ENCODE assay signal across 6 cellular contexts in genomic region chr17:75271955-75272847, GRCh38. TPM values are rescaled to one million over a fixed set of nuclear protein-coding genes. Genes with fewer than 3 reads are reported as not detected.
A peak's percentile ranks its signal among the peaks of the same experiment; 100 is the strongest.
DNase-seq lines count a peak whose midpoint lies in the region; ATAC-seq and TF ChIP-seq lines count a peak whose summit lies in the region.

No MANE protein-coding gene starts in this region.

- DNase-seq in heart right ventricle (peak in 1 of 2 donors; percentile 70), thoracic aorta (ENCODE audit: low spot score) (no peak)

- peaks cover 32% of the 10 kb centered on the region for H3K4me1 ChIP-seq in DOHH2 (ENCODE audit: control insufficient read depth, low read length)
- peaks cover 4 to 49% (median 37%) of the 10 kb centered on the region in 9 donors for H3K4me1 ChIP-seq in heart right ventricle
- H3K4me1 ChIP-seq in thoracic aorta (ENCODE audit: control insufficient read depth in 1 of 2, low read depth in 2 of 2) = peaks cover 12 to 25% of the 10 kb centered on the region in 2 donors

- H3K27ac ChIP-seq in DOHH2 (ENCODE audit: low read depth, low read length) (peak overlapping the region; percentile 71), SU-DHL-6 (ENCODE audit: low read depth, low read length) (peak overlapping the region; percentile 82), heart right ventricle (peak overlapping the region in 9 of 10 donors; percentile 81 to 98 (median 90)), thoracic aorta (peak overlapping the region; percentile 71 to 87)

- no peak overlapping the region for H2AFZ ChIP-seq in SU-DHL-6 (ENCODE audit: low read depth, low read length, severe bottlenecking)

- H3K79me2 ChIP-seq in DOHH2 (ENCODE audit: control insufficient read depth, low read length) = peaks cover 40% of the 10 kb centered on the region
- peaks cover 15% of the 10 kb centered on the region for H3K79me2 ChIP-seq in SU-DHL-6 (ENCODE audit: insufficient read depth, low read length)

- H4K20me1 ChIP-seq in DOHH2 (ENCODE audit: control insufficient read depth, insufficient read depth, low read depth, low read length) (no peaks in the 10 kb centered on the region), SU-DHL-6 (ENCODE audit: low read depth, low read length) (no peaks in the 10 kb centered on the region)

- H3K4me2 ChIP-seq in DOHH2 (ENCODE audit: low read length) (peak overlapping the region; percentile 66), SU-DHL-6 (ENCODE audit: low read depth, low read length, poor library complexity, severe bottlenecking) (peak overlapping the region; percentile 54)

- H3K27me3 ChIP-seq in DOHH2 (ENCODE audit: control insufficient read depth, low read length) (no peaks in the 10 kb centered on the region), SU-DHL-6 (ENCODE audit: low read length) (no peaks in the 10 kb centered on the region), heart right ventricle (no peaks in the 10 kb centered on the region), thoracic aorta (replicated peaks; ENCODE audit: insufficient read depth) (no peaks in the 10 kb centered on the region)

- H3F3A ChIP-seq in DOHH2 (ENCODE audit: control insufficient read depth, insufficient read depth) (peaks cover 20% of the 10 kb centered on the region), SU-DHL-6 (ENCODE audit: insufficient read depth) (peaks cover 33% of the 10 kb centered on the region)

- ATAC-seq in heart right ventricle (peak in 6 of 8 donors; percentile 20 to 63 (median 26)), thoracic aorta (ENCODE audit: insufficient number of reproducible peaks, low FRiP score, low read depth) (no peak), GM21786 (IDR thresholded peaks at IDR 0.05; ENCODE audit: unreplicated experiment) (no peak), GM19324 (IDR thresholded peaks at IDR 0.05; ENCODE audit: low FRiP score, unreplicated experiment) (no peak)

- peak overlapping the region; percentile 100 for H3K9ac ChIP-seq in SU-DHL-6 (ENCODE audit: low read length)

- no peaks in the 10 kb centered on the region for H3K9me2 ChIP-seq in DOHH2 (replicated peaks; ENCODE audit: control insufficient read depth, low read length)
- no peaks in the 10 kb centered on the region for H3K9me2 ChIP-seq in SU-DHL-6 (replicated peaks; ENCODE audit: insufficient read depth, low read length)

- H3K9me3 ChIP-seq in DOHH2 (ENCODE audit: control insufficient read depth, insufficient read depth, low read length) = no peaks in the 10 kb centered on the region
- H3K9me3 ChIP-seq in SU-DHL-6 (ENCODE audit: insufficient read depth, low read length) = no peaks in the 10 kb centered on the region
- no peaks in the 10 kb centered on the region for H3K9me3 ChIP-seq in heart right ventricle
- H3K9me3 ChIP-seq in thoracic aorta = no peaks in the 10 kb centered on the region

- intact Hi-C loops in heart right ventricle (cut with DNase I) = loop anchor here in 4 of 10 donors (2.0 to 5.0 kb wide), 3 partner anchors 17 to 140 kb away; partner anchors contain the start of genes GRB2 (in 1 of the 4) and SLC25A19 (in 1 of the 4)

- 53 to 59% methylated on average over 24 of the region's 24 CpGs for WGBS in heart right ventricle, 2 donors

- peak overlapping the region; percentile 96 for H3K4me3 ChIP-seq in DOHH2 (ENCODE audit: low read length)
- H3K4me3 ChIP-seq in SU-DHL-6 (ENCODE audit: insufficient read depth, low read length, poor library complexity, severe bottlenecking) = peak overlapping the region; percentile 94
- peak overlapping the region; percentile 65 to 100 (median 96) for H3K4me3 ChIP-seq in heart right ventricle
- peak overlapping the region; percentile 97 for H3K4me3 ChIP-seq in thoracic aorta

- TF ChIP-seq CTCF in DOHH2 (IDR thresholded peaks at IDR 0.05; ENCODE audit: low read depth, low read length, poor library complexity, severe bottlenecking) (peak; percentile 34), SU-DHL-6 (IDR thresholded peaks at IDR 0.05; ENCODE audit: insufficient read depth, low read length, poor library complexity, severe bottlenecking) (peak; percentile 29), heart right ventricle (IDR thresholded peaks at IDR 0.05) (no peak), thoracic aorta (IDR thresholded peaks at IDR 0.05) (no peak)

- H3K36me3 ChIP-seq in DOHH2 (ENCODE audit: control insufficient read depth, low read length) = peaks cover 50% of the 10 kb centered on the region
- 0 out of 2 replicates have a peak, but pooled peaks cover 2% of the 10 kb centered on the region for H3K36me3 ChIP-seq in SU-DHL-6 (ENCODE audit: low read length)
- peaks cover 0 to 27% (median 0%) of the 10 kb centered on the region in 9 donors for H3K36me3 ChIP-seq in heart right ventricle
- H3K36me3 ChIP-seq in thoracic aorta = peaks cover 1% of the 10 kb centered on the region

RNA-seq across cellular contexts. Expression of gene MIF4GD, which starts 1.2 kb away (rescaled TPM):
- total RNA-seq in heart right ventricle = 10 to 100 TPM; 12.6 to 21.0 (median 15.6) TPM
- polyA plus RNA-seq in heart right ventricle = 10 to 100 TPM in 1 of 2 donors, 1 to 10 TPM in 1; 7.5 to 27.7 TPM
- total RNA-seq in thoracic aorta = 10 to 100 TPM; 32.5 to 70.1 TPM

RNA-seq across cellular contexts. Expression of gene MRPS7, which starts 10.5 kb away (rescaled TPM):
- total RNA-seq in heart right ventricle (100 to 1,000 TPM; 124 to 179 (median 151) TPM), thoracic aorta (10 to 100 TPM; 29.0 to 33.2 TPM)
- polyA plus RNA-seq in heart right ventricle = 100 to 1,000 TPM in 1 of 2 donors, 10 to 100 TPM in 1; 98.9 to 118 TPM

RNA-seq across cellular contexts. Expression of gene GGA3, which starts 10.8 kb away (rescaled TPM):
- total RNA-seq in heart right ventricle (10 to 100 TPM; 16.0 to 30.2 (median 21.7) TPM), thoracic aorta (10 to 100 TPM; 33.3 to 41.9 TPM)
- polyA plus RNA-seq in heart right ventricle = 10 to 100 TPM; 13.1 to 20.3 TPM

RNA-seq across cellular contexts. Expression of gene SLC25A19, which starts 17.0 kb away (rescaled TPM):
- total RNA-seq in heart right ventricle = 10 to 100 TPM in 6 of 10 donors, 1 to 10 TPM in 4; 6.8 to 19.2 (median 11.3) TPM
- 10 to 100 TPM; 19.7 to 23.2 TPM for polyA plus RNA-seq in heart right ventricle
- 10 to 100 TPM in 1 of 2 donors, 1 to 10 TPM in 1; 6.1 to 12.6 TPM for total RNA-seq in thoracic aorta

Comparison
In these comparisons a context has a peak if more than half of its experiments do, and no peak if none do; other contexts are left out.
1. CTCF ChIP-seq: peak in DOHH2 (single experiment) and SU-DHL-6 (single experiment); none in heart right ventricle (0 of 9) and thoracic aorta (single experiment).
2. ATAC-seq: peak in heart right ventricle (6 of 8); none in thoracic aorta (single experiment), GM21786 (single experiment) and GM19324 (single experiment).
3. Peak in every context shown above with its lines, with median percentiles within 50 percentile points of each other: H3K27ac ChIP-seq and H3K4me3 ChIP-seq.